9 cellular contexts compared by ENCODE assay signal in the genomic region with DNA sequence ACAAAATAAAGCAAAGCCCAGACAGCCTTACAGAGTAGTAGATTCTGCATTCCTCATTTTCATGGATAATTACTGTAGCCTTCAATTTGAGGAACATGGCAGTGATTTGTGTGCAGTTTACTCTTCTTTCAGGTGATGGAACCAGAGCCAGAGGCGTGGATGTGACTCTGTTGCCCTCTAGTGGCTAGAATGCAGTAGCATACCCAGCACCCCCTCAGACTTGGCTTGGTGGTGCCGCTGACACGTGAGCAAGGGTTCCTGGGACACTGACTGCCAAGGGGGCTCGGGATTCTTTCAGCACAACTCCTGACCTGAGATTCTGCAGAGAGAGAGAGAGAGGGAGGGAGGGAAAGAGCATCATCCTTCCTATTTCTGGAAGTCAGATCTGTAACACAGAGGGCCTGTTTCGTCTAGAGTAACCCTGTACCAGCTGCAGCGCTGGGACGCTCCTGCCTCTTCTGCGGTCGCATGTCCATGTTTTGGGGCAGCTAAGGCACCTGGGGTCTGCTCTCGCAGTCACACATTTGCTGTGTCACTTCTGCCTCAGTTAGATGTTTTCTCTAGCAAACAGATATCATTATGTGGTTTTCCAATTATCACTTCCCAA.
DNase-seq lines count a peak whose midpoint lies in the region; ATAC-seq and TF ChIP-seq lines count a peak whose summit lies in the region.
"Had no signal": no experiment of that assay in that cellular context is flagged by ENCODE, and none has a peak within 500 bp of the region (broad histone marks: within the 10 kb centered on the region; RNA-seq: fewer than 3 reads in every experiment).

No MANE protein-coding gene starts in this region.

- no peaks in the 10 kb centered on the region for H3K36me3 Mint-ChIP-seq in CD4-positive, alpha-beta memory T cell
- no peaks in the 10 kb centered on the region for H3K36me3 Mint-ChIP-seq in activated CD4-positive, alpha-beta memory T cell treated with anti-CD3 and anti-CD28 coated beads, Interleukin-2, amount 10 ng/mL, durations not matched to agents 7 days and 5 days (ENCODE audit: low read depth)

- intact Hi-C loops in CD4-positive, alpha-beta memory T cell (cut with micrococcal nuclease) = no loop called here
- intact Hi-C loops in testis (cut with DNase I; ENCODE audit: low total_unique reads) = no loop called here

- CTCF ChIA-PET in CD4-positive, alpha-beta memory T cell (lab: Charles Lee; ENCODE audit: partially characterized antibody) = interaction anchor here (1.0 to 3.8 kb wide), 7 partner anchors 12 to 736 kb away, joined by 3 to 22 read pairs (median 6); no protein-coding TSS in a partner anchor
- CTCF ChIA-PET in activated CD4-positive, alpha-beta memory T cell treated with anti-CD3 and anti-CD28 coated beads, Interleukin-2, amount 10 ng/mL, durations not matched to agents 7 days and 5 days (lab: Charles Lee) = interaction anchor here (0.8 to 2.0 kb wide), 9 partner anchors 11 to 736 kb away, joined by 3 to 9 read pairs (median 4); no protein-coding TSS in a partner anchor

- TF ChIP-seq POLR2A in testis (IDR thresholded peaks at IDR 0.05) = no peak

- POLR2A ChIA-PET in CD4-positive, alpha-beta memory T cell (lab: Charles Lee; ENCODE audit: partially characterized antibody) = no interaction called here
- POLR2A ChIA-PET in activated CD4-positive, alpha-beta memory T cell treated with anti-CD3 and anti-CD28 coated beads, Interleukin-2, amount 10 ng/mL, durations not matched to agents 7 days and 5 days (lab: Charles Lee) = no interaction called here

- no peaks in the 10 kb centered on the region for H3K9me3 Mint-ChIP-seq in CD4-positive, alpha-beta memory T cell
- no peaks in the 10 kb centered on the region for H3K9me3 Mint-ChIP-seq in activated CD4-positive, alpha-beta memory T cell treated with anti-CD3 and anti-CD28 coated beads, Interleukin-2, amount 10 ng/mL, durations not matched to agents 7 days and 5 days
- H3K9me3 Mint-ChIP-seq: T-helper 1 cell treated with Interleukin-12 subunit alpha and Interleukin-12 subunit beta and Interleukin-4 antibody, amounts not matched to agents 30 μg/mL and 1 μg/mL, for 36 hours had no signal

- no peak overlapping the region for H3K27ac Mint-ChIP-seq in CD4-positive, alpha-beta memory T cell
- H3K27ac Mint-ChIP-seq in activated CD4-positive, alpha-beta memory T cell treated with anti-CD3 and anti-CD28 coated beads, Interleukin-2, amount 10 ng/mL, durations not matched to agents 7 days and 5 days = no peak overlapping the region
- H3K27ac Mint-ChIP-seq: T-helper 1 cell treated with Interleukin-12 subunit alpha and Interleukin-12 subunit beta and Interleukin-4 antibody, amounts not matched to agents 30 μg/mL and 1 μg/mL, for 36 hours had no signal

- H3K4me1 Mint-ChIP-seq in CD4-positive, alpha-beta memory T cell = peaks cover 0 to 1% (median 0%) of the 10 kb centered on the region in 4 donors
- no peaks in the 10 kb centered on the region for H3K4me1 Mint-ChIP-seq in activated CD4-positive, alpha-beta memory T cell treated with anti-CD3 and anti-CD28 coated beads, Interleukin-2, amount 10 ng/mL, durations not matched to agents 7 days and 5 days

- DNase-seq in CD4-positive, alpha-beta memory T cell = peak in 4 of 5 donors; percentile 12 to 20 (median 14)
- DNase-seq in NCI-H510A (lab: John Stamatoyannopoulos, UW) (peak; percentile 24), myocyte (ENCODE audit: low read depth) (peak; percentile 63), testis (peak; percentile 72)
- DNase-seq in activated CD4-positive, alpha-beta memory T cell treated with anti-CD3 and anti-CD28 coated beads, Interleukin-2, amount 10 ng/mL, durations not matched to agents 7 days and 5 days = peak; percentile 42

- no peak overlapping the region for H3K4me3 ChIP-seq in CD4-positive, alpha-beta memory T cell (ENCODE audit: low read length in 2 of 2)
- H3K4me3 ChIP-seq in testis = no peak overlapping the region

- no peak overlapping the region for H3K27ac ChIP-seq in CD4-positive, alpha-beta memory T cell (ENCODE audit: low read depth, low read length)
- H3K27ac ChIP-seq in testis = no peak overlapping the region

- H3K27me3 Mint-ChIP-seq in CD4-positive, alpha-beta memory T cell = no peaks in the 10 kb centered on the region
- H3K27me3 Mint-ChIP-seq in activated CD4-positive, alpha-beta memory T cell treated with anti-CD3 and anti-CD28 coated beads, Interleukin-2, amount 10 ng/mL, durations not matched to agents 7 days and 5 days = no peaks in the 10 kb centered on the region

- no peaks in the 10 kb centered on the region for H3K36me3 ChIP-seq in CD4-positive, alpha-beta memory T cell (ENCODE audit: insufficient read depth, low read length)
- H3K36me3 ChIP-seq in testis (ENCODE audit: low read depth, missing control alignments) = no peaks in the 10 kb centered on the region

- TF ChIP-seq CTCF in testis (IDR thresholded peaks at IDR 0.05) = peak; percentile 61 to 94 (median 69)

- H3K9me3 ChIP-seq in CD4-positive, alpha-beta memory T cell (ENCODE audit: control insufficient read depth in 1 of 2, low read length in 2 of 2) = no peaks in the 10 kb centered on the region
- no peaks in the 10 kb centered on the region for H3K9me3 ChIP-seq in testis

- no peaks in the 10 kb centered on the region for H3K4me1 ChIP-seq in CD4-positive, alpha-beta memory T cell (ENCODE audit: insufficient read depth, low read length)
- H3K4me1 ChIP-seq in testis = no peaks in the 10 kb centered on the region

- H3K4me3 Mint-ChIP-seq in CD4-positive, alpha-beta memory T cell = no peak overlapping the region
- no peak overlapping the region for H3K4me3 Mint-ChIP-seq in activated CD4-positive, alpha-beta memory T cell treated with anti-CD3 and anti-CD28 coated beads, Interleukin-2, amount 10 ng/mL, durations not matched to agents 7 days and 5 days
- H3K4me3 Mint-ChIP-seq: T-helper 1 cell treated with Interleukin-12 subunit alpha and Interleukin-12 subunit beta and Interleukin-4 antibody, amounts not matched to agents 30 μg/mL and 1 μg/mL, for 36 hours had no signal

- WGBS in testis, 2 donors = 33% methylated on average over 10 of the region's 10 CpGs

- ATAC-seq in GM19035 (IDR thresholded peaks at IDR 0.05; ENCODE audit: unreplicated experiment) (peak; percentile 84), HG03135 (IDR thresholded peaks at IDR 0.05; ENCODE audit: unreplicated experiment) (peak; percentile 93), esophagus mucosa (peak; percentile 70)

- no peaks in the 10 kb centered on the region for H3K27me3 ChIP-seq in CD4-positive, alpha-beta memory T cell (ENCODE audit: insufficient read depth, low read length)
- H3K27me3 ChIP-seq in testis = no peaks in the 10 kb centered on the region

Comparison
In these comparisons a context has a peak if more than half of its experiments do, and no peak if none do; other contexts are left out.
1. DNase-seq: peak in every context shown above with its lines; median percentile 72 in testis; 63 in myocyte; 42 in activated CD4-positive, alpha-beta memory T cell treated with anti-CD3 and anti-CD28 coated beads, Interleukin-2, amount 10 ng/mL, durations not matched to agents 7 days and 5 days; 24 in NCI-H510A; 14 in CD4-positive, alpha-beta memory T cell.